9 cellular contexts compared by ENCODE assay signal in genomic region chr19:1264801-1265610, GRCh38. TPM values are rescaled to one million over a fixed set of nuclear protein-coding genes. Genes with fewer than 3 reads are reported as not detected.
DNase-seq lines count a peak whose midpoint lies in the region; ATAC-seq, FAIRE-seq and TF ChIP-seq lines count a peak whose summit lies in the region.
"Had no signal": no experiment of that assay in that cellular context is flagged by ENCODE, and none has a peak within 500 bp of the region (broad histone marks: within the 10 kb centered on the region; RNA-seq: fewer than 3 reads in every experiment).

No MANE protein-coding gene starts in this region.

- H3K9me3 Mint-ChIP-seq in natural killer cell: no peaks in the 10 kb centered on the region

- FAIRE-seq in GM18507 (lab: Jason Lieb, UNC) (peak; percentile 81), endothelial cell of umbilical vein (lab: Jason Lieb, UNC) (no peak)
- FAIRE-seq: TTC549 had no signal

- no peak for TF ChIP-seq POLR2A in endothelial cell of umbilical vein (IDR thresholded peaks at IDR 0.05; ENCODE audit: low read depth, low read length)

- peaks cover 1% of the 10 kb centered on the region for H3K36me3 ChIP-seq in RWPE2 (ENCODE audit: low read depth)
- no peaks in the 10 kb centered on the region for H3K36me3 ChIP-seq in endothelial cell of umbilical vein (ENCODE audit: control insufficient read depth in 2 of 2, extremely low read depth in 1 of 2, insufficient read depth in 2 of 2, low read length in 2 of 2)

- no peak overlapping the region for H2AFZ ChIP-seq in endothelial cell of umbilical vein (ENCODE audit: low read depth, low read length)

- H4K20me1 ChIP-seq in endothelial cell of umbilical vein (replicated peaks; ENCODE audit: control insufficient read depth, extremely low read depth, insufficient read depth, low read length): no peaks in the 10 kb centered on the region

- H3K4me1 ChIP-seq in RWPE2 (ENCODE audit: insufficient read depth, poor library complexity, severe bottlenecking) (peaks cover 13% of the 10 kb centered on the region), endothelial cell of umbilical vein (ENCODE audit: control insufficient read depth, extremely low read depth, insufficient read depth, low read length) (peaks cover 38% of the 10 kb centered on the region)

- DNase-seq in GM18507 (ENCODE audit: extremely low spot score, insufficient read length, low read depth) (no peak), RWPE2 (ENCODE audit: low spot score) (no peak), endothelial cell of umbilical vein (ENCODE audit: low read depth, low spot score) (peak; percentile 68), natural killer cell (no peak)
- no peak for DNase-seq in stimulated activated CD4-positive, alpha-beta T cell treated with anti-CD3 and anti-CD28 coated beads, Interleukin-15, amount 100 ng/mL, for 24 hours

- no peak overlapping the region for H3K4me3 ChIP-seq in RWPE2 (ENCODE audit: severe bottlenecking)
- no peak overlapping the region for H3K4me3 ChIP-seq in endothelial cell of umbilical vein (replicated peaks in 1 of 3; ENCODE audit: insufficient read depth in 1 of 3, low read depth in 1 of 3, low read length in 3 of 3)

- H3K27ac ChIP-seq in RWPE2 (ENCODE audit: poor library complexity, severe bottlenecking) (peak overlapping the region; percentile 97), endothelial cell of umbilical vein (ENCODE audit: insufficient read depth, low read depth, low read length) (peak overlapping the region; percentile 4)

- CTCF ChIA-PET in endothelial cell of umbilical vein (lab: Charles Lee): interaction anchor here (1.9 to 7.2 kb wide), 3 partner anchors 12 to 21 kb away, joined by 14 to 1001 read pairs (median 89); partner anchors contain the start of gene ATP5F1D

- peaks cover 44 to 62% of the 10 kb centered on the region in 2 donors for H3K4me1 Mint-ChIP-seq in natural killer cell

- intact Hi-C loops in endothelial cell of umbilical vein (cut with micrococcal nuclease) (no loop called here), natural killer cell (cut with micrococcal nuclease) (no loop called here)

- BruUV-seq in endothelial cell of umbilical vein (replicated peaks; lab: Mats Ljungman, UMichigan): no TSS peak

- H3K4me3 Mint-ChIP-seq in natural killer cell: peak overlapping the region; percentile 75

- peak; percentile 17; the same call in 1 of the 3 replicates for ATAC-seq in RWPE2 (ENCODE audit: low read depth)
- no peak for ATAC-seq in natural killer cell
- ATAC-seq in HG02571 (IDR thresholded peaks at IDR 0.05; ENCODE audit: unreplicated experiment): no peak
- no peak for ATAC-seq in HG03571 (IDR thresholded peaks at IDR 0.05; ENCODE audit: unreplicated experiment)
- no peak for ATAC-seq in HG03280 (IDR thresholded peaks at IDR 0.05; ENCODE audit: unreplicated experiment)

- H3K9ac ChIP-seq in endothelial cell of umbilical vein (replicated peaks; ENCODE audit: extremely low read depth, insufficient read depth, low read length): no peak overlapping the region

- H3K4me2 ChIP-seq in endothelial cell of umbilical vein (ENCODE audit: insufficient read depth, low read length): no peak overlapping the region

- H3K27me3 ChIP-seq in RWPE2 (ENCODE audit: insufficient read depth, poor library complexity, severe bottlenecking) (no peaks in the 10 kb centered on the region), endothelial cell of umbilical vein (ENCODE audit: control insufficient read depth in 2 of 2, insufficient read depth in 2 of 2, low read length in 2 of 2) (no peaks in the 10 kb centered on the region)

- peaks cover 5% of the 10 kb centered on the region for H3K79me2 ChIP-seq in endothelial cell of umbilical vein (ENCODE audit: control insufficient read depth, insufficient read depth, low read length)

- H3K9me3 ChIP-seq in RWPE2 (ENCODE audit: severe bottlenecking) (no peaks in the 10 kb centered on the region), endothelial cell of umbilical vein (replicated peaks; ENCODE audit: control insufficient read depth, insufficient read depth, low read length) (no peaks in the 10 kb centered on the region)

- no peaks in the 10 kb centered on the region for H3K36me3 Mint-ChIP-seq in natural killer cell

- peak overlapping the region; percentile 59 to 97 for H3K27ac Mint-ChIP-seq in natural killer cell

- no peaks in the 10 kb centered on the region for H3K9me1 ChIP-seq in endothelial cell of umbilical vein (replicated peaks; ENCODE audit: control insufficient read depth, extremely low read depth, insufficient read depth, low read length)

- POLR2A ChIA-PET in endothelial cell of umbilical vein (lab: Charles Lee): interaction anchor here (0.6 to 2.3 kb wide), 4 partner anchors 12 to 236 kb away, joined by 7 to 24 read pairs (median 13); partner anchors contain the start of gene MIDN

- TF ChIP-seq CTCF in RWPE2 (IDR thresholded peaks at IDR 0.05; ENCODE audit: poor library complexity, severe bottlenecking) (no peak), endothelial cell of umbilical vein (IDR thresholded peaks at IDR 0.05; ENCODE audit: extremely low read depth in 1 of 2, insufficient read depth in 1 of 2, low read depth in 1 of 2, low read length in 2 of 2) (no peak), natural killer cell (IDR thresholded peaks at IDR 0.05) (no peak)

- dilution Hi-C loops in endothelial cell of umbilical vein (cut with MboI; ENCODE audit: extremely low pct_ligation_motif_present, low sequenced_read_pairs): no loop called here

- H3K27me3 Mint-ChIP-seq in natural killer cell (ENCODE audit: low read depth in 2 of 2): no peaks in the 10 kb centered on the region

TF ChIP-seq in endothelial cell of umbilical vein, 7 proteins besides CTCF, POLR2A, EP300 and RAD21 (continues in another document):
- TF ChIP-seq MAX (IDR thresholded peaks at IDR 0.05; ENCODE audit: insufficient read depth, insufficient read length) (no peak), MYC (IDR thresholded peaks at IDR 0.05; ENCODE audit: low read depth, low read length) (no peak), JUN (IDR thresholded peaks at IDR 0.05; ENCODE audit: borderline replicate concordance, insufficient read depth, insufficient read length, low read depth) (peak; percentile 84)

RNA-seq across cellular contexts. Expression of gene CIRBP, which starts 4.1 kb away (rescaled TPM):
- total RNA-seq in endothelial cell of umbilical vein (225 and 229 TPM in 2 replicates), natural killer cell (100 to 1,000 TPM; 410 to 454 (median 440) TPM)
- 267 and 439 TPM in 2 replicates for polyA plus RNA-seq in endothelial cell of umbilical vein
- 345 and 381 TPM in 2 replicates for polyA plus RNA-seq in endothelial cell of umbilical vein (2011; cell fraction: cytosol; rRNA removed)
- polyA plus RNA-seq in endothelial cell of umbilical vein (2011; cell fraction: nucleus; rRNA removed): 851 and 1,301 TPM in 2 replicates
- polyA plus RNA-seq in endothelial cell of umbilical vein (2012): 199 and 231 TPM in 2 replicates
- polyA minus RNA-seq in endothelial cell of umbilical vein: 136 and 186 TPM in 2 replicates
- 43.9 TPM for polyA minus RNA-seq in endothelial cell of umbilical vein (2011; cell fraction: cytosol; rRNA and poly(A)+ RNA removed)
- polyA minus RNA-seq in endothelial cell of umbilical vein (2011; cell fraction: nucleus; rRNA and poly(A)+ RNA removed): 105 and 121 TPM in 2 replicates

RNA-seq across cellular contexts. Expression of gene FAM174C, which starts 10.3 kb away (rescaled TPM):
- total RNA-seq in endothelial cell of umbilical vein (46.7 and 47.5 TPM in 2 replicates), natural killer cell (10 to 100 TPM; 26.6 to 33.4 (median 27.1) TPM)
- polyA plus RNA-seq in endothelial cell of umbilical vein: 83.9 and 127 TPM in 2 replicates
- polyA plus RNA-seq in endothelial cell of umbilical vein (2011; cell fraction: cytosol; rRNA removed): 45.5 and 62.4 TPM in 2 replicates
- 22.4 and 27.0 TPM in 2 replicates for polyA plus RNA-seq in endothelial cell of umbilical vein (2011; cell fraction: nucleus; rRNA removed)
- polyA plus RNA-seq in endothelial cell of umbilical vein (2012): 36.7 and 43.6 TPM in 2 replicates
- polyA minus RNA-seq in endothelial cell of umbilical vein: 10.6 and 15.2 TPM in 2 replicates
- 70.9 TPM for polyA minus RNA-seq in endothelial cell of umbilical vein (2011; cell fraction: cytosol; rRNA and poly(A)+ RNA removed)
- 5.8 and 8.0 TPM in 2 replicates for polyA minus RNA-seq in endothelial cell of umbilical vein (2011; cell fraction: nucleus; rRNA and poly(A)+ RNA removed)

RNA-seq across cellular contexts. Expression of gene MIDN, which starts 16.6 kb away (rescaled TPM):
- total RNA-seq in endothelial cell of umbilical vein: 85.9 and 107 TPM in 2 replicates
- 20.0 and 23.6 TPM in 2 replicates for polyA plus RNA-seq in endothelial cell of umbilical vein
- polyA plus RNA-seq in endothelial cell of umbilical vein (2011; cell fraction: cytosol; rRNA removed): 8.3 and 13.6 TPM in 2 replicates
- 26.3 and 27.8 TPM in 2 replicates for polyA plus RNA-seq in endothelial cell of umbilical vein (2011; cell fraction: nucleus; rRNA removed)
- 16.1 and 27.1 TPM in 2 replicates for polyA plus RNA-seq in endothelial cell of umbilical vein (2012)
- 13.6 and 16.8 TPM in 2 replicates for polyA minus RNA-seq in endothelial cell of umbilical vein
- 34.1 TPM for polyA minus RNA-seq in endothelial cell of umbilical vein (2011; cell fraction: cytosol; rRNA and poly(A)+ RNA removed)
- 10.2 and 42.0 TPM in 2 replicates for polyA minus RNA-seq in endothelial cell of umbilical vein (2011; cell fraction: nucleus; rRNA and poly(A)+ RNA removed)
- 100 to 1,000 TPM; 296 to 367 (median 314) TPM for total RNA-seq in natural killer cell

RNA-seq across cellular contexts. Expression of gene EFNA2, which starts 20.7 kb away (rescaled TPM):
- total RNA-seq in endothelial cell of umbilical vein (1.1 and 2.5 TPM in 2 replicates), natural killer cell (not detected)
- 0.52 and 0.99 TPM in 2 replicates for polyA plus RNA-seq in endothelial cell of umbilical vein
- 0.31 and 0.58 TPM in 2 replicates for polyA plus RNA-seq in endothelial cell of umbilical vein (2011; cell fraction: cytosol; rRNA removed)
- 0.36 and 0.42 TPM in 2 replicates for polyA plus RNA-seq in endothelial cell of umbilical vein (2011; cell fraction: nucleus; rRNA removed)
- polyA plus RNA-seq in endothelial cell of umbilical vein (2012): 0.44 and 1.2 TPM in 2 replicates
- not detected in 2 replicates for polyA minus RNA-seq in endothelial cell of umbilical vein
- 2.5 TPM for polyA minus RNA-seq in endothelial cell of umbilical vein (2011; cell fraction: cytosol; rRNA and poly(A)+ RNA removed)
- not detected in 2 replicates for polyA minus RNA-seq in endothelial cell of umbilical vein (2011; cell fraction: nucleus; rRNA and poly(A)+ RNA removed)

RNA-seq across cellular contexts. Expression of gene ATP5F1D, which starts 23.5 kb away (rescaled TPM):
- total RNA-seq in endothelial cell of umbilical vein: 190 and 192 TPM in 2 replicates
- 167 and 236 TPM in 2 replicates for polyA plus RNA-seq in endothelial cell of umbilical vein
- polyA plus RNA-seq in endothelial cell of umbilical vein (2011; cell fraction: cytosol; rRNA removed): 55.6 and 104 TPM in 2 replicates
- polyA plus RNA-seq in endothelial cell of umbilical vein (2011; cell fraction: nucleus; rRNA removed): 31.6 and 37.8 TPM in 2 replicates
- polyA plus RNA-seq in endothelial cell of umbilical vein (2012): 93.2 and 184 TPM in 2 replicates
- polyA minus RNA-seq in endothelial cell of umbilical vein: 27.5 and 56.7 TPM in 2 replicates
- polyA minus RNA-seq in endothelial cell of umbilical vein (2011; cell fraction: cytosol; rRNA and poly(A)+ RNA removed): 231 TPM
- 9.3 and 13.8 TPM in 2 replicates for polyA minus RNA-seq in endothelial cell of umbilical vein (2011; cell fraction: nucleus; rRNA and poly(A)+ RNA removed)
- 100 to 1,000 TPM in 2 of 3 donors, 10 to 100 TPM in 1; 88.6 to 119 (median 104) TPM for total RNA-seq in natural killer cell
